In the genomic region with DNA sequence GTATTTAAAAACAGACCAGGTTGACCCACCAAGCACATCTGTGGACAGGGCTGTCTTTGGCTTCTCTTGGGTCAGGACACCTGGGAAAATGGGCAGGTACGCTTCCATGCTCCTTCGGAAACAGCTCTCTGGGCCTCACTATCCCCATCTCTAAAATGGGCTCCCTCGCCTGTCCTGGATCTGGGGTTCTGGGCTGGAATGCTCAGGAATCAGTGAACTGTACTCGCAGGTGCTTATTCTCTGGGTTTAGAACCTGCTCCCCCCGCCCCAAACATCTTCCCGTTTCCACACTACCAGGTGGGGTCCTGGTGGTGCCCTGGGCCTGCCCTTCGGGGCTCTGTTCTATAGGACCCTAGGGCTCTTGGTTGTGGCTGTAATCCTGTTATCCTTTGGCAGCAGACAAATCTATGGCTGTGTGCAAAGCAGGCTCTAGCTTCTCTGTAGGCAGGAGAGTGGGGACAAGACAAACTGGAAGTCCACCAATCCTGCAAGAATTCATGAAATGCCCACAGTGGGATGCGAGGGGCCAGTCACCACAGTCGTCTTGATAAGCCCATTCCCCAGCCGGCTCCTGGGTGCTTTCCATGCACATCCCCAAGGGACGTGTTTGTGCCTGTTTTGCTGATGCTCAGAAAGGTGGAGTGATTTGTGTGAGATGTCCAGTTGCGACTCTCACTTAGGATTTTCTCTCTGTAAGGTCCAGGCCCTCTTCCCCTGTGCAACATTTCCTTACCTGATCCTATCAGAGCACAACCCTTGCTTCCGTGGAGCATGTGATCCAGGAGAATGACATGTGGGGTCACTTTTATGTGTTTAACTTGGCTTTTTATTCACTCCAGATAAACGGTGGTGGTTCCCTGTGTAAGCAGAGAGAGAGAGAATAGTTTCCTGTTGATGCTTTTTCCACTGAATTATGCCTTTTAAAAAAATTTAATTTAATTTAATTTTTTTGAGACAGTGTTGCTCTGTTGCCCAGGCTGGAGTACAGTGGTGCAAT, we compare ENCODE assay signal across 1 cellular context.
TF ChIP-seq lines count a peak whose summit lies in the region.

No MANE protein-coding gene starts in this region.

TF ChIP-seq in HepG2, 621 proteins besides CTCF, POLR2A, EP300 and RAD21 (continues in another document):
- TF ChIP-seq KDM5B (CRISPR knock-in tag; IDR thresholded peaks at IDR 0.05; ENCODE audit: borderline replicate concordance) (no peak), PHF20 (CRISPR knock-in tag; IDR thresholded peaks at IDR 0.05) (no peak), ZEB1 (IDR thresholded peaks at IDR 0.05; ENCODE audit: insufficient replicate concordance, low read depth) (no peak), JARID2 (CRISPR knock-in tag; IDR thresholded peaks at IDR 0.05; ENCODE audit: insufficient replicate concordance) (no peak), GATA4 (IDR thresholded peaks at IDR 0.05; ENCODE audit: borderline replicate concordance, low read depth) (no peak), SYNCRIP (IDR thresholded peaks at IDR 0.05; ENCODE audit: insufficient read depth, low read depth, low read length) (no peak), SMC3 (IDR thresholded peaks at IDR 0.05; ENCODE audit: low read length) (no peak), ZNF253 (CRISPR knock-in tag; IDR thresholded peaks at IDR 0.05; ENCODE audit: borderline replicate concordance) (no peak), NFIB (CRISPR knock-in tag; IDR thresholded peaks at IDR 0.05; ENCODE audit: borderline replicate concordance) (no peak), HDAC6 (IDR thresholded peaks at IDR 0.05; ENCODE audit: low read depth, low read length) (no peak), ZNF333 (CRISPR knock-in tag; IDR thresholded peaks at IDR 0.05; ENCODE audit: borderline replicate concordance) (peak; percentile 36; the same call in 1 of the 2 replicates), U2AF1 (optimal IDR thresholded peaks at IDR 0.05; ENCODE audit: low read depth, low read length) (no peak), NFATC3 (CRISPR knock-in tag; IDR thresholded peaks at IDR 0.05) (no peak), ZNF121 (CRISPR knock-in tag; IDR thresholded peaks at IDR 0.05) (no peak), ZNF496 (CRISPR knock-in tag; IDR thresholded peaks at IDR 0.05; ENCODE audit: insufficient replicate concordance) (no peak), ZBTB21 (CRISPR knock-in tag; IDR thresholded peaks at IDR 0.05) (no peak), ZNF460 (CRISPR knock-in tag; IDR thresholded peaks at IDR 0.05; ENCODE audit: borderline replicate concordance) (no peak), TMF1 (CRISPR knock-in tag; IDR thresholded peaks at IDR 0.05; ENCODE audit: low read depth) (no peak; the same call in 1 of the 2 replicates)
- TF ChIP-seq, protein P1, sequence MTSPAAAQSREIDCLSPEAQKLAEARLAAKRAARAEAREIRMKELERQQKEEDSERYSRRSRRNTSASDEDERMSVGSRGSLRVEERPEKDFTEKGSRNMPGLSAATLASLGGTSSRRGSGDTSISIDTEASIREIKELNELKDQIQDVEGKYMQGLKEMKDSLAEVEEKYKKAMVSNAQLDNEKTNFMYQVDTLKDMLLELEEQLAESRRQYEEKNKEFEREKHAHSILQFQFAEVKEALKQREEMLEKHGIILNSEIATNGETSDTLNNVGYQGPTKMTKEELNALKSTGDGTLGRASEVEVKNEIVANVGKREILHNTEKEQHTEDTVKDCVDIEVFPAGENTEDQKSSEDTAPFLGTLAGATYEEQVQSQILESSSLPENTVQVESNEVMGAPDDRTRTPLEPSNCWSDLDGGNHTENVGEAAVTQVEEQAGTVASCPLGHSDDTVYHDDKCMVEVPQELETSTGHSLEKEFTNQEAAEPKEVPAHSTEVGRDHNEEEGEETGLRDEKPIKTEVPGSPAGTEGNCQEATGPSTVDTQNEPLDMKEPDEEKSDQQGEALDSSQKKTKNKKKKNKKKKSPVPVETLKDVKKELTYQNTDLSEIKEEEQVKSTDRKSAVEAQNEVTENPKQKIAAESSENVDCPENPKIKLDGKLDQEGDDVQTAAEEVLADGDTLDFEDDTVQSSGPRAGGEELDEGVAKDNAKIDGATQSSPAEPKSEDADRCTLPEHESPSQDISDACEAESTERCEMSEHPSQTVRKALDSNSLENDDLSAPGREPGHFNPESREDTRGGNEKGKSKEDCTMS (CRISPR knock-in tag; conservative IDR thresholded peaks at IDR 0.05), result no peak
- TF ChIP-seq, protein P2, sequence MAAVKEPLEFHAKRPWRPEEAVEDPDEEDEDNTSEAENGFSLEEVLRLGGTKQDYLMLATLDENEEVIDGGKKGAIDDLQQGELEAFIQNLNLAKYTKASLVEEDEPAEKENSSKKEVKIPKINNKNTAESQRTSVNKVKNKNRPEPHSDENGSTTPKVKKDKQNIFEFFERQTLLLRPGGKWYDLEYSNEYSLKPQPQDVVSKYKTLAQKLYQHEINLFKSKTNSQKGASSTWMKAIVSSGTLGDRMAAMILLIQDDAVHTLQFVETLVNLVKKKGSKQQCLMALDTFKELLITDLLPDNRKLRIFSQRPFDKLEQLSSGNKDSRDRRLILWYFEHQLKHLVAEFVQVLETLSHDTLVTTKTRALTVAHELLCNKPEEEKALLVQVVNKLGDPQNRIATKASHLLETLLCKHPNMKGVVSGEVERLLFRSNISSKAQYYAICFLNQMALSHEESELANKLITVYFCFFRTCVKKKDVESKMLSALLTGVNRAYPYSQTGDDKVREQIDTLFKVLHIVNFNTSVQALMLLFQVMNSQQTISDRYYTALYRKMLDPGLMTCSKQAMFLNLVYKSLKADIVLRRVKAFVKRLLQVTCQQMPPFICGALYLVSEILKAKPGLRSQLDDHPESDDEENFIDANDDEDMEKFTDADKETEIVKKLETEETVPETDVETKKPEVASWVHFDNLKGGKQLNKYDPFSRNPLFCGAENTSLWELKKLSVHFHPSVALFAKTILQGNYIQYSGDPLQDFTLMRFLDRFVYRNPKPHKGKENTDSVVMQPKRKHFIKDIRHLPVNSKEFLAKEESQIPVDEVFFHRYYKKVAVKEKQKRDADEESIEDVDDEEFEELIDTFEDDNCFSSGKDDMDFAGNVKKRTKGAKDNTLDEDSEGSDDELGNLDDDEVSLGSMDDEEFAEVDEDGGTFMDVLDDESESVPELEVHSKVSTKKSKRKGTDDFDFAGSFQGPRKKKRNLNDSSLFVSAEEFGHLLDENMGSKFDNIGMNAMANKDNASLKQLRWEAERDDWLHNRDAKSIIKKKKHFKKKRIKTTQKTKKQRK (IDR thresholded peaks at IDR 0.05; ENCODE audit: low read length), result no peak
- TF ChIP-seq, protein P3, sequence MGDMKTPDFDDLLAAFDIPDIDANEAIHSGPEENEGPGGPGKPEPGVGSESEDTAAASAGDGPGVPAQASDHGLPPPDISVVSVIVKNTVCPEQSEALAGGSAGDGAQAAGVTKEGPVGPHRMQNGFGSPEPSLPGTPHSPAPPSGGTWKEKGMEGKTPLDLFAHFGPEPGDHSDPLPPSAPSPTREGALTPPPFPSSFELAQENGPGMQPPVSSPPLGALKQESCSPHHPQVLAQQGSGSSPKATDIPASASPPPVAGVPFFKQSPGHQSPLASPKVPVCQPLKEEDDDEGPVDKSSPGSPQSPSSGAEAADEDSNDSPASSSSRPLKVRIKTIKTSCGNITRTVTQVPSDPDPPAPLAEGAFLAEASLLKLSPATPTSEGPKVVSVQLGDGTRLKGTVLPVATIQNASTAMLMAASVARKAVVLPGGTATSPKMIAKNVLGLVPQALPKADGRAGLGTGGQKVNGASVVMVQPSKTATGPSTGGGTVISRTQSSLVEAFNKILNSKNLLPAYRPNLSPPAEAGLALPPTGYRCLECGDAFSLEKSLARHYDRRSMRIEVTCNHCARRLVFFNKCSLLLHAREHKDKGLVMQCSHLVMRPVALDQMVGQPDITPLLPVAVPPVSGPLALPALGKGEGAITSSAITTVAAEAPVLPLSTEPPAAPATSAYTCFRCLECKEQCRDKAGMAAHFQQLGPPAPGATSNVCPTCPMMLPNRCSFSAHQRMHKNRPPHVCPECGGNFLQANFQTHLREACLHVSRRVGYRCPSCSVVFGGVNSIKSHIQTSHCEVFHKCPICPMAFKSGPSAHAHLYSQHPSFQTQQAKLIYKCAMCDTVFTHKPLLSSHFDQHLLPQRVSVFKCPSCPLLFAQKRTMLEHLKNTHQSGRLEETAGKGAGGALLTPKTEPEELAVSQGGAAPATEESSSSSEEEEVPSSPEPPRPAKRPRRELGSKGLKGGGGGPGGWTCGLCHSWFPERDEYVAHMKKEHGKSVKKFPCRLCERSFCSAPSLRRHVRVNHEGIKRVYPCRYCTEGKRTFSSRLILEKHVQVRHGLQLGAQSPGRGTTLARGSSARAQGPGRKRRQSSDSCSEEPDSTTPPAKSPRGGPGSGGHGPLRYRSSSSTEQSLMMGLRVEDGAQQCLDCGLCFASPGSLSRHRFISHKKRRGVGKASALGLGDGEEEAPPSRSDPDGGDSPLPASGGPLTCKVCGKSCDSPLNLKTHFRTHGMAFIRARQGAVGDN (CRISPR knock-in tag; IDR thresholded peaks at IDR 0.05), result no peak
- TF ChIP-seq, protein P4, sequence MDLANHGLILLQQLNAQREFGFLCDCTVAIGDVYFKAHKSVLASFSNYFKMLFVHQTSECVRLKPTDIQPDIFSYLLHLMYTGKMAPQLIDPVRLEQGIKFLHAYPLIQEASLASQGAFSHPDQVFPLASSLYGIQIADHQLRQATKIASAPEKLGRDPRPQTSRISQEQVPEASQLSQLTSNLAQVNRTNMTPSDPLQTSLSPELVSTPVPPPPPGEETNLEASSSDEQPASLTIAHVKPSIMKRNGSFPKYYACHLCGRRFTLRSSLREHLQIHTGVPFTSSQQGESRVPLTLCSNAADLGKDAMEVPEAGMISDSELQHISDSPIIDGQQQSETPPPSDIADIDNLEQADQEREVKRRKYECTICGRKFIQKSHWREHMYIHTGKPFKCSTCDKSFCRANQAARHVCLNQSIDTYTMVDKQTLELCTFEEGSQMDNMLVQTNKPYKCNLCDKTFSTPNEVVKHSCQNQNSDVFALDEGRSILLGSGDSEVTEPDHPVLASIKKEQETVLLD (CRISPR knock-in tag; IDR thresholded peaks at IDR 0.05; ENCODE audit: low read depth), result no peak
- TF ChIP-seq, protein P5, sequence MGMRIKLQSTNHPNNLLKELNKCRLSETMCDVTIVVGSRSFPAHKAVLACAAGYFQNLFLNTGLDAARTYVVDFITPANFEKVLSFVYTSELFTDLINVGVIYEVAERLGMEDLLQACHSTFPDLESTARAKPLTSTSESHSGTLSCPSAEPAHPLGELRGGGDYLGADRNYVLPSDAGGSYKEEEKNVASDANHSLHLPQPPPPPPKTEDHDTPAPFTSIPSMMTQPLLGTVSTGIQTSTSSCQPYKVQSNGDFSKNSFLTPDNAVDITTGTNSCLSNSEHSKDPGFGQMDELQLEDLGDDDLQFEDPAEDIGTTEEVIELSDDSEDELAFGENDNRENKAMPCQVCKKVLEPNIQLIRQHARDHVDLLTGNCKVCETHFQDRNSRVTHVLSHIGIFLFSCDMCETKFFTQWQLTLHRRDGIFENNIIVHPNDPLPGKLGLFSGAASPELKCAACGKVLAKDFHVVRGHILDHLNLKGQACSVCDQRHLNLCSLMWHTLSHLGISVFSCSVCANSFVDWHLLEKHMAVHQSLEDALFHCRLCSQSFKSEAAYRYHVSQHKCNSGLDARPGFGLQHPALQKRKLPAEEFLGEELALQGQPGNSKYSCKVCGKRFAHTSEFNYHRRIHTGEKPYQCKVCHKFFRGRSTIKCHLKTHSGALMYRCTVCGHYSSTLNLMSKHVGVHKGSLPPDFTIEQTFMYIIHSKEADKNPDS (CRISPR knock-in tag; IDR thresholded peaks at IDR 0.05), result no peak
- TF ChIP-seq, protein P6, sequence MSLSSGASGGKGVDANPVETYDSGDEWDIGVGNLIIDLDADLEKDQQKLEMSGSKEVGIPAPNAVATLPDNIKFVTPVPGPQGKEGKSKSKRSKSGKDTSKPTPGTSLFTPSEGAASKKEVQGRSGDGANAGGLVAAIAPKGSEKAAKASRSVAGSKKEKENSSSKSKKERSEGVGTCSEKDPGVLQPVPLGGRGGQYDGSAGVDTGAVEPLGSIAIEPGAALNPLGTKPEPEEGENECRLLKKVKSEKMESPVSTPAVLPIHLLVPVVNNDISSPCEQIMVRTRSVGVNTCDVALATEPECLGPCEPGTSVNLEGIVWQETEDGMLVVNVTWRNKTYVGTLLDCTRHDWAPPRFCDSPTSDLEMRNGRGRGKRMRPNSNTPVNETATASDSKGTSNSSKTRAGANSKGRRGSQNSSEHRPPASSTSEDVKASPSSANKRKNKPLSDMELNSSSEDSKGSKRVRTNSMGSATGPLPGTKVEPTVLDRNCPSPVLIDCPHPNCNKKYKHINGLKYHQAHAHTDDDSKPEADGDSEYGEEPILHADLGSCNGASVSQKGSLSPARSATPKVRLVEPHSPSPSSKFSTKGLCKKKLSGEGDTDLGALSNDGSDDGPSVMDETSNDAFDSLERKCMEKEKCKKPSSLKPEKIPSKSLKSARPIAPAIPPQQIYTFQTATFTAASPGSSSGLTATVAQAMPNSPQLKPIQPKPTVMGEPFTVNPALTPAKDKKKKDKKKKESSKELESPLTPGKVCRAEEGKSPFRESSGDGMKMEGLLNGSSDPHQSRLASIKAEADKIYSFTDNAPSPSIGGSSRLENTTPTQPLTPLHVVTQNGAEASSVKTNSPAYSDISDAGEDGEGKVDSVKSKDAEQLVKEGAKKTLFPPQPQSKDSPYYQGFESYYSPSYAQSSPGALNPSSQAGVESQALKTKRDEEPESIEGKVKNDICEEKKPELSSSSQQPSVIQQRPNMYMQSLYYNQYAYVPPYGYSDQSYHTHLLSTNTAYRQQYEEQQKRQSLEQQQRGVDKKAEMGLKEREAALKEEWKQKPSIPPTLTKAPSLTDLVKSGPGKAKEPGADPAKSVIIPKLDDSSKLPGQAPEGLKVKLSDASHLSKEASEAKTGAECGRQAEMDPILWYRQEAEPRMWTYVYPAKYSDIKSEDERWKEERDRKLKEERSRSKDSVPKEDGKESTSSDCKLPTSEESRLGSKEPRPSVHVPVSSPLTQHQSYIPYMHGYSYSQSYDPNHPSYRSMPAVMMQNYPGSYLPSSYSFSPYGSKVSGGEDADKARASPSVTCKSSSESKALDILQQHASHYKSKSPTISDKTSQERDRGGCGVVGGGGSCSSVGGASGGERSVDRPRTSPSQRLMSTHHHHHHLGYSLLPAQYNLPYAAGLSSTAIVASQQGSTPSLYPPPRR (CRISPR knock-in tag; IDR thresholded peaks at IDR 0.05; ENCODE audit: borderline replicate concordance), result no peak
- TF ChIP-seq, protein P7, sequence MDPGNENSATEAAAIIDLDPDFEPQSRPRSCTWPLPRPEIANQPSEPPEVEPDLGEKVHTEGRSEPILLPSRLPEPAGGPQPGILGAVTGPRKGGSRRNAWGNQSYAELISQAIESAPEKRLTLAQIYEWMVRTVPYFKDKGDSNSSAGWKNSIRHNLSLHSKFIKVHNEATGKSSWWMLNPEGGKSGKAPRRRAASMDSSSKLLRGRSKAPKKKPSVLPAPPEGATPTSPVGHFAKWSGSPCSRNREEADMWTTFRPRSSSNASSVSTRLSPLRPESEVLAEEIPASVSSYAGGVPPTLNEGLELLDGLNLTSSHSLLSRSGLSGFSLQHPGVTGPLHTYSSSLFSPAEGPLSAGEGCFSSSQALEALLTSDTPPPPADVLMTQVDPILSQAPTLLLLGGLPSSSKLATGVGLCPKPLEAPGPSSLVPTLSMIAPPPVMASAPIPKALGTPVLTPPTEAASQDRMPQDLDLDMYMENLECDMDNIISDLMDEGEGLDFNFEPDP (CRISPR knock-in tag; conservative IDR thresholded peaks at IDR 0.05), result no peak
- TF ChIP-seq, protein P8, sequence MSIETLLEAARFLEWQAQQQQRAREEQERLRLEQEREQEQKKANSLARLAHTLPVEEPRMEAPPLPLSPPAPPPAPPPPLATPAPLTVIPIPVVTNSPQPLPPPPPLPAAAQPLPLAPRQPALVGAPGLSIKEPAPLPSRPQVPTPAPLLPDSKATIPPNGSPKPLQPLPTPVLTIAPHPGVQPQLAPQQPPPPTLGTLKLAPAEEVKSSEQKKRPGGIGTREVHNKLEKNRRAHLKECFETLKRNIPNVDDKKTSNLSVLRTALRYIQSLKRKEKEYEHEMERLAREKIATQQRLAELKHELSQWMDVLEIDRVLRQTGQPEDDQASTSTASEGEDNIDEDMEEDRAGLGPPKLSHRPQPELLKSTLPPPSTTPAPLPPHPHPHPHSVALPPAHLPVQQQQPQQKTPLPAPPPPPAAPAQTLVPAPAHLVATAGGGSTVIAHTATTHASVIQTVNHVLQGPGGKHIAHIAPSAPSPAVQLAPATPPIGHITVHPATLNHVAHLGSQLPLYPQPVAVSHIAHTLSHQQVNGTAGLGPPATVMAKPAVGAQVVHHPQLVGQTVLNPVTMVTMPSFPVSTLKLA (IDR thresholded peaks at IDR 0.05), result peak; percentile 72
